8 cellular contexts compared by ENCODE assay signal in genomic region chr17:41667280-41668008, GRCh38. TPM values are rescaled to one million over a fixed set of nuclear protein-coding genes. Genes with fewer than 3 reads are reported as not detected.
DNase-seq lines count a peak whose midpoint lies in the region; ATAC-seq and TF ChIP-seq lines count a peak whose summit lies in the region.

No MANE protein-coding gene starts in this region.

- peak; percentile 47; the same call in 1 of the 2 replicates for TF ChIP-seq CTCF in C4-2B (conservative IDR thresholded peaks at IDR 0.05)
- TF ChIP-seq CTCF in mesothelial cell of epicardium (IDR thresholded peaks at IDR 0.05; ENCODE audit: unreplicated experiment) = peak; percentile 12

- no peaks in the 10 kb centered on the region for H3K27me3 Mint-ChIP-seq in activated naive CD8-positive, alpha-beta T cell
- no peaks in the 10 kb centered on the region for H3K27me3 Mint-ChIP-seq in mesothelial cell of epicardium (ENCODE audit: low read depth)

- no peak overlapping the region; the same call in 1 of the 2 replicates for H3K27ac ChIP-seq in C4-2B

- peaks cover 43% of the 10 kb centered on the region for H3K4me1 Mint-ChIP-seq in activated naive CD8-positive, alpha-beta T cell (ENCODE audit: low read depth)
- peaks cover 15% of the 10 kb centered on the region for H3K4me1 Mint-ChIP-seq in mesothelial cell of epicardium

- peak overlapping the region; percentile 95 for H3K4me3 Mint-ChIP-seq in activated naive CD8-positive, alpha-beta T cell
- H3K4me3 Mint-ChIP-seq in mesothelial cell of epicardium = peak overlapping the region; percentile 70

- H3K9me3 Mint-ChIP-seq in activated naive CD8-positive, alpha-beta T cell (ENCODE audit: low read depth) = no peaks in the 10 kb centered on the region
- H3K9me3 Mint-ChIP-seq in mesothelial cell of epicardium = no peaks in the 10 kb centered on the region

- ATAC-seq in HG02885 (IDR thresholded peaks at IDR 0.05; ENCODE audit: poor library complexity, unreplicated experiment) (peak; percentile 3), HG03025 (IDR thresholded peaks at IDR 0.05; ENCODE audit: low FRiP score, unreplicated experiment) (no peak)

- H3K27ac Mint-ChIP-seq in activated naive CD8-positive, alpha-beta T cell = no peak overlapping the region
- peak overlapping the region; percentile 56 for H3K27ac Mint-ChIP-seq in mesothelial cell of epicardium

- DNase-seq in mesothelial cell of epicardium (ENCODE audit: low spot score in 2 of 2, unreplicated experiment in 2 of 2) (no peak), NCI-H446 (lab: John Stamatoyannopoulos, UW) (no peak), glomerular visceral epithelial cell (ENCODE audit: extremely low spot score) (no peak), NCI-H1417 (lab: John Stamatoyannopoulos, UW) (no peak)

- no peaks in the 10 kb centered on the region for H3K36me3 Mint-ChIP-seq in activated naive CD8-positive, alpha-beta T cell
- H3K36me3 Mint-ChIP-seq in mesothelial cell of epicardium = no peaks in the 10 kb centered on the region

RNA-seq across cellular contexts. Expression of gene EIF1, which starts 21.2 kb away (rescaled TPM):
- 600 to 610 TPM (median 606 TPM) in 3 replicates for total RNA-seq in mesothelial cell of epicardium

RNA-seq across cellular contexts. Expression of gene KRT17, which starts 43.1 kb away (rescaled TPM):
- total RNA-seq in mesothelial cell of epicardium = 221 to 238 TPM (median 232 TPM) in 3 replicates

RNA-seq across cellular contexts. Expression of gene GAST, which starts 44.7 kb away (rescaled TPM):
- not detected in 3 replicates for total RNA-seq in mesothelial cell of epicardium

RNA-seq across cellular contexts. Expression of gene KRT16, which starts 54.9 kb away (rescaled TPM):
- total RNA-seq in mesothelial cell of epicardium = 0.40 to 0.79 TPM (median 0.40 TPM) in 3 replicates
